ENCODE assay signal across 7 cellular contexts in genomic region chr16:728131-728889, GRCh38. TPM values are rescaled to one million over a fixed set of nuclear protein-coding genes. Genes with fewer than 3 reads are reported as not detected.
DNase-seq lines count a peak whose midpoint lies in the region; ATAC-seq and TF ChIP-seq lines count a peak whose summit lies in the region.

No MANE protein-coding gene starts in this region.

- no peaks in the 10 kb centered on the region for H3K79me2 ChIP-seq in parathyroid adenoma

- peak overlapping the region; percentile 51 for H3K4me2 ChIP-seq in parathyroid adenoma (ENCODE audit: low read length)

- TF ChIP-seq CTCF in GM12864 (IDR thresholded peaks at IDR 0.05; ENCODE audit: low read depth, low read length, missing control alignments) (no peak), parathyroid adenoma (IDR thresholded peaks at IDR 0.05) (no peak)

- H3K36me3 ChIP-seq in parathyroid adenoma (ENCODE audit: control insufficient read depth, insufficient read depth, low read length) = no peaks in the 10 kb centered on the region

- H3K27ac ChIP-seq in parathyroid adenoma = no peak overlapping the region

- peak; percentile 31 for ATAC-seq in HG03135 (IDR thresholded peaks at IDR 0.05; ENCODE audit: unreplicated experiment)
- peak; percentile 56 to 69 for ATAC-seq in activated naive CD4-positive, alpha-beta T cell treated with anti-CD3 and anti-CD28 coated beads, Interleukin-2, amount 50 U/mL, for 72 hours
- ATAC-seq in HG03039 (IDR thresholded peaks at IDR 0.05; ENCODE audit: unreplicated experiment) = no peak

- no peaks in the 10 kb centered on the region for H3K36me3 Mint-ChIP-seq in activated naive CD4-positive, alpha-beta T cell treated with anti-CD3 and anti-CD28 coated beads, Interleukin-2, amount 50 U/mL, for 72 hours

- no peak overlapping the region for H3K27ac Mint-ChIP-seq in activated naive CD4-positive, alpha-beta T cell treated with anti-CD3 and anti-CD28 coated beads, Interleukin-2, amount 50 U/mL, for 72 hours

- H2AFZ ChIP-seq in parathyroid adenoma = no peak overlapping the region

- H3K4me3 ChIP-seq in GM12864 (ENCODE audit: low read depth, low read length) (peak overlapping the region; percentile 85), parathyroid adenoma (ENCODE audit: low read depth, low read length) (peak overlapping the region; percentile 31)

- H3K9me3 ChIP-seq in parathyroid adenoma (ENCODE audit: control insufficient read depth, low read length) = no peaks in the 10 kb centered on the region

- peaks cover 9% of the 10 kb centered on the region for H3K4me1 ChIP-seq in parathyroid adenoma

- no peaks in the 10 kb centered on the region for H3K27me3 ChIP-seq in parathyroid adenoma (ENCODE audit: control insufficient read depth, insufficient read depth, low read length)

- DNase-seq in GM12864 (ENCODE audit: low read depth) (no peak), RKO (ENCODE audit: low spot score) (peak; percentile 93), glomerular visceral epithelial cell (ENCODE audit: extremely low spot score) (peak; percentile 78)
- DNase-seq in activated naive CD4-positive, alpha-beta T cell treated with anti-CD3 and anti-CD28 coated beads, Interleukin-2, amount 50 U/mL, for 72 hours (ENCODE audit: low spot score in 2 of 2) = peak; percentile 64 to 78

- no peaks in the 10 kb centered on the region for H3K9me3 Mint-ChIP-seq in activated naive CD4-positive, alpha-beta T cell treated with anti-CD3 and anti-CD28 coated beads, Interleukin-2, amount 50 U/mL, for 72 hours

- H3K9ac ChIP-seq in parathyroid adenoma = no peak overlapping the region

RNA-seq across cellular contexts. Expression of gene HAGHL, which starts 1.4 kb away (rescaled TPM):
- 10 to 100 TPM; 22.2 to 24.5 TPM for total RNA-seq in activated naive CD4-positive, alpha-beta T cell treated with anti-CD3 and anti-CD28 coated beads, Interleukin-2, amount 50 U/mL, for 72 hours

RNA-seq across cellular contexts. Expression of gene CCDC78, which starts 2.1 kb away (rescaled TPM):
- total RNA-seq in activated naive CD4-positive, alpha-beta T cell treated with anti-CD3 and anti-CD28 coated beads, Interleukin-2, amount 50 U/mL, for 72 hours = 10 to 100 TPM in 1 of 2 donors, 1 to 10 TPM in 1; 6.2 to 10.7 TPM

RNA-seq across cellular contexts. Expression of gene ANTKMT, which starts 7.4 kb away (rescaled TPM):
- total RNA-seq in activated naive CD4-positive, alpha-beta T cell treated with anti-CD3 and anti-CD28 coated beads, Interleukin-2, amount 50 U/mL, for 72 hours = 10 to 100 TPM; 17.6 to 22.6 TPM

RNA-seq across cellular contexts. Expression of gene CIAO3, which starts 12.5 kb away (rescaled TPM):
- total RNA-seq in activated naive CD4-positive, alpha-beta T cell treated with anti-CD3 and anti-CD28 coated beads, Interleukin-2, amount 50 U/mL, for 72 hours = 100 to 1,000 TPM in 1 of 2 donors, 10 to 100 TPM in 1; 41.7 to 122 TPM

RNA-seq across cellular contexts. Expression of gene METRN, which starts 13.4 kb away (rescaled TPM):
- total RNA-seq in activated naive CD4-positive, alpha-beta T cell treated with anti-CD3 and anti-CD28 coated beads, Interleukin-2, amount 50 U/mL, for 72 hours = 10 to 100 TPM; 10.1 to 14.7 TPM
